In the genomic region with DNA sequence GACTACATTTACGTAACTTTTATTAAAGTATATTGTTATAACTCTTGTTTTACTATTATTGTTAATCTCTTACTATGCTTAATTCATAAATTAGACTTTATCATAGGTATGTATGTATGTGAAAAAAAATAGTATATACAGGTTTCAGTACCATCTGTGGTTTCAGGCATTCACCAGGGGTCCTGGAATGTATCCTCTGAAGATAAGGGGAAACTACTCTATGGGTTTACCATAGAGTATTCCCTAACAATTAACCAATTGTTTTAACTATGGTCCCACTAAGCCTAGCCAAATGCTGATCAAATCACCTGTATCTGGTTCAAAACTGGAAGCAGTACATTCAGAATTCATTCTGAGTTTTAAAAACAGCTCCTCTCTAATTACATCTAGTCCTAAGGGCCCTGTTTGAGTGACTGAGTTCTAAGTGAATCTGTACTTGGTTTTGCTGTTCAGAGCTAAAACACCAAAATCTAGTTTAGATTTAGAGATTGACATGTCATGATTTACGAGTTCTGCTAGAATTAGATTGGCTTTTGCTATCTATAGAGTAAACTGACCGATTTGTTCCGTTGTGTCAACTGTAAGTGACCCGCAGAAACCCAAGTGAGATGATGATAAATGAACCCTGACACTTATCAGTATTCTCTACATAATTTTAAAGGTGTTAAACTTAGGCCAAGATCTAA, we compare ENCODE assay signal across 24 cellular contexts.
DNase-seq lines count a peak whose midpoint lies in the region; ATAC-seq, FAIRE-seq and TF ChIP-seq lines count a peak whose summit lies in the region.
"Had no signal": no experiment of that assay in that cellular context is flagged by ENCODE, and none has a peak within 500 bp of the region (broad histone marks: within the 10 kb centered on the region; RNA-seq: fewer than 3 reads in every experiment).

No MANE protein-coding gene starts in this region.

- no peak overlapping the region for H3K4ac ChIP-seq in mesendoderm (ENCODE audit: low read depth, low read length)

- H2BK15ac ChIP-seq in mesendoderm (replicated peaks; ENCODE audit: low read depth) = no peak overlapping the region

- no peak overlapping the region for H2AFZ ChIP-seq in K562 (ENCODE audit: low read depth, low read length)

- no peak for TF ChIP-seq POLR2A in K562 (conservative IDR thresholded peaks at IDR 0.05)

- DNase-seq in HEK293T (ENCODE audit: extremely low spot score) (no peak), SK-N-DZ (ENCODE audit: low spot score) (peak; percentile 57), K562 (ENCODE audit: extremely low read depth in 1 of 4, low spot score in 3 of 4) (no peak), mesendoderm (peak; percentile 31), AG08396 (ENCODE audit: low spot score) (no peak), foreskin melanocyte (no peak), aorta (no peak), GM10266 (ENCODE audit: extremely low spot score) (no peak)
- DNase-seq: 8988T; BE2C; C1 segment of cervical spinal cord; CD4-positive, alpha-beta memory T cell; CD4-positive, CD25-positive, alpha-beta regulatory T cell; CD8-positive, alpha-beta memory T cell; COR-L47; DMS 273 treated with DMSO at 0.1 percent for 48 hours; DMS153; DMS53; DMS79; DND-41; EL; GDM1 had no signal

- H3K79me2 ChIP-seq in K562 (ENCODE audit: control insufficient read depth, insufficient read depth, low read length) = no peaks in the 10 kb centered on the region
- no peaks in the 10 kb centered on the region for H3K79me2 ChIP-seq in mesendoderm (ENCODE audit: control insufficient read depth, insufficient read depth, low read length)

- H3K23ac ChIP-seq in mesendoderm (ENCODE audit: low read length) = no peak overlapping the region

- no peak overlapping the region for H2BK120ac ChIP-seq in mesendoderm (ENCODE audit: low read depth, low read length)

- H3K27ac ChIP-seq in K562 (ENCODE audit: extremely low read depth, low read depth, low read length) (no peak overlapping the region), mesendoderm (ENCODE audit: low read depth, low read length) (no peak overlapping the region), aorta (ENCODE audit: low read depth in 1 of 2, low read length in 2 of 2) (no peak overlapping the region)
- H3K27ac ChIP-seq: BLaER1 had no signal

- TF ChIP-seq RAD21 in K562 (CRISPR knock-in tag; conservative IDR thresholded peaks at IDR 0.05 in 1 of 2, IDR thresholded peaks at IDR 0.05 in 1 of 2) = no peak

- H4K8ac ChIP-seq in mesendoderm (ENCODE audit: low read depth, low read length) = no peak overlapping the region

- H3K36me3 ChIP-seq in K562 (ENCODE audit: control insufficient read depth, insufficient read depth, low read length) = no peaks in the 10 kb centered on the region
- no peaks in the 10 kb centered on the region for H3K36me3 ChIP-seq in mesendoderm (ENCODE audit: control insufficient read depth, insufficient read depth, low read length)
- H3K36me3 ChIP-seq in aorta (ENCODE audit: control insufficient read depth in 1 of 2, insufficient read depth in 2 of 2, low read length in 1 of 2) = peaks cover 0 to 2% of the 10 kb centered on the region in 2 donors
- H3K36me3 ChIP-seq: BE2C had no signal

- H3K27me3 ChIP-seq in K562 (ENCODE audit: control insufficient read depth in 2 of 2, insufficient read depth in 2 of 2, low read length in 2 of 2) = peaks cover 0 to under 1% of the 10 kb centered on the region in 2 experiments; a peak in 3 of 5 replicates
- no peaks in the 10 kb centered on the region for H3K27me3 ChIP-seq in mesendoderm (ENCODE audit: insufficient read depth, low read length, poor library complexity)
- no peaks in the 10 kb centered on the region for H3K27me3 ChIP-seq in aorta (ENCODE audit: control insufficient read depth in 1 of 2, insufficient read depth in 2 of 2, low read length in 1 of 2)
- H3K27me3 ChIP-seq: BE2C, BLaER1 had no signal

- H4K20me1 ChIP-seq in K562 (replicated peaks; ENCODE audit: control insufficient read depth, insufficient read depth, low read length) = no peaks in the 10 kb centered on the region
- H4K20me1 ChIP-seq: BLaER1 had no signal

- no peak overlapping the region for H2AK5ac ChIP-seq in mesendoderm (ENCODE audit: low read length)

- no peaks in the 10 kb centered on the region for H3K4me1 ChIP-seq in K562 (replicated peaks in 1 of 2; ENCODE audit: control insufficient read depth in 2 of 2, insufficient read depth in 2 of 2, low read length in 2 of 2)
- H3K4me1 ChIP-seq in mesendoderm (ENCODE audit: control insufficient read depth, low read depth, low read length) = no peaks in the 10 kb centered on the region
- H3K4me1 ChIP-seq in aorta (ENCODE audit: control insufficient read depth in 1 of 2, insufficient read depth in 2 of 2, low read length in 2 of 2) = no peaks in the 10 kb centered on the region
- H3K4me1 ChIP-seq: BE2C, BLaER1 had no signal

- H3K9ac ChIP-seq in K562 (ENCODE audit: insufficient read depth in 1 of 2, low read depth in 2 of 2, low read length in 2 of 2) = no peak overlapping the region
- no peak overlapping the region for H3K9ac ChIP-seq in mesendoderm (ENCODE audit: low read length)
- H3K9ac ChIP-seq: BLaER1 had no signal

- H3K4me3 ChIP-seq in K562 (no peak overlapping the region), mesendoderm (ENCODE audit: low read length) (no peak overlapping the region), aorta (ENCODE audit: low read length in 2 of 2) (no peak overlapping the region)
- H3K4me3 ChIP-seq: BLaER1 had no signal

- H3K9me1 ChIP-seq in K562 (ENCODE audit: control insufficient read depth, insufficient read depth, low read length) = no peaks in the 10 kb centered on the region

- FAIRE-seq in K562 (lab: Jason Lieb, UNC) = no peak
- FAIRE-seq: GM12891 had no signal

- TF ChIP-seq CTCF in K562 (IDR thresholded peaks at IDR 0.05 in 2 of 3, conservative IDR thresholded peaks at IDR 0.05 in 1 of 3; ENCODE audit: insufficient read depth in 2 of 3, low read depth in 1 of 3, low read length in 3 of 3) = no peak
- TF ChIP-seq CTCF in GM10266 (IDR thresholded peaks at IDR 0.05; ENCODE audit: control insufficient read depth, insufficient read depth, low read depth, missing control alignments) = no peak

- TF ChIP-seq EP300 in K562 (IDR thresholded peaks at IDR 0.05; ENCODE audit: low read length) = no peak

- intact Hi-C loops in K562 (cut with micrococcal nuclease) = no loop called here
- intact Hi-C loops in aorta (cut with DNase I) = no loop called here

- H2BK5ac ChIP-seq in mesendoderm (ENCODE audit: low read length) = no peak overlapping the region

- WGBS in K562 (ENCODE audit: insufficient coverage, low coverage, missing lambda C conversion rate) = 2% methylated on average over 5 of the region's 5 CpGs
- no CpG with 5 or more reads among the region's 5 CpGs for WGBS in mesendoderm (ENCODE audit: extremely low coverage, insufficient coverage, low lambda C conversion rate)
- WGBS in aorta, 2 donors = 80 to 90% methylated on average over 5 of the region's 5 CpGs

- no TSS peak for BruUV-seq in K562 (replicated peaks; lab: Mats Ljungman, UMichigan)

- H3K9me3 ChIP-seq in K562 (replicated peaks; ENCODE audit: control insufficient read depth, insufficient read depth, low read depth, low read length) (no peaks in the 10 kb centered on the region), aorta (ENCODE audit: control insufficient read depth, low read length) (no peaks in the 10 kb centered on the region)
- H3K9me3 ChIP-seq: BE2C, BLaER1 had no signal

- in situ Hi-C loops in K562 (cut with MboI) = no loop called here

- H3K4me2 ChIP-seq in K562 (ENCODE audit: insufficient read depth, low read length) = no peak overlapping the region
- H3K4me2 ChIP-seq in mesendoderm (ENCODE audit: low read length) = no peak overlapping the region
- H3K4me2 ChIP-seq: BLaER1 had no signal

- no peak overlapping the region for H3K56ac ChIP-seq in mesendoderm (ENCODE audit: low read length)

- POLR2A ChIA-PET in HEK293T (lab: Yijun Ruan, JAX) (no interaction called here), K562 (lab: Yijun Ruan, JAX) (interaction anchor here (0.8 to 1.0 kb wide), 2 partner anchors 11 to 13 kb away, joined by 3 to 4 read pairs; no protein-coding TSS in a partner anchor)

- ATAC-seq in K562 (no peak), aorta (ENCODE audit: low FRiP score) (no peak)

- no peak overlapping the region for H4K5ac ChIP-seq in mesendoderm (ENCODE audit: low read length)

- H3K18ac ChIP-seq in mesendoderm (ENCODE audit: low read length) = no peak overlapping the region

- CTCF ChIA-PET in HEK293T (lab: Yijun Ruan, JAX) = no interaction called here
- CTCF ChIA-PET in K562 (lab: Yijun Ruan, JAX; ENCODE audit: low intra/inter-chr PET ratio) = no interaction called here

- no peaks in the 10 kb centered on the region for H3K79me1 ChIP-seq in mesendoderm (ENCODE audit: low read length)

TF ChIP-seq in HEK293T, 16 proteins besides CTCF, POLR2A, EP300 and RAD21:
- TF ChIP-seq SUZ12 (IDR thresholded peaks at IDR 0.05) = no peak
- TF ChIP-seq, protein P1, sequence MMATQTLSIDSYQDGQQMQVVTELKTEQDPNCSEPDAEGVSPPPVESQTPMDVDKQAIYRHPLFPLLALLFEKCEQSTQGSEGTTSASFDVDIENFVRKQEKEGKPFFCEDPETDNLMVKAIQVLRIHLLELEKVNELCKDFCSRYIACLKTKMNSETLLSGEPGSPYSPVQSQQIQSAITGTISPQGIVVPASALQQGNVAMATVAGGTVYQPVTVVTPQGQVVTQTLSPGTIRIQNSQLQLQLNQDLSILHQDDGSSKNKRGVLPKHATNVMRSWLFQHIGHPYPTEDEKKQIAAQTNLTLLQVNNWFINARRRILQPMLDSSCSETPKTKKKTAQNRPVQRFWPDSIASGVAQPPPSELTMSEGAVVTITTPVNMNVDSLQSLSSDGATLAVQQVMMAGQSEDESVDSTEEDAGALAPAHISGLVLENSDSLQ (IDR thresholded peaks at IDR 0.05) = peak; percentile 58

TF ChIP-seq in K562, 482 proteins besides CTCF, POLR2A, EP300 and RAD21 (continues in another document):
- TF ChIP-seq, protein P2, sequence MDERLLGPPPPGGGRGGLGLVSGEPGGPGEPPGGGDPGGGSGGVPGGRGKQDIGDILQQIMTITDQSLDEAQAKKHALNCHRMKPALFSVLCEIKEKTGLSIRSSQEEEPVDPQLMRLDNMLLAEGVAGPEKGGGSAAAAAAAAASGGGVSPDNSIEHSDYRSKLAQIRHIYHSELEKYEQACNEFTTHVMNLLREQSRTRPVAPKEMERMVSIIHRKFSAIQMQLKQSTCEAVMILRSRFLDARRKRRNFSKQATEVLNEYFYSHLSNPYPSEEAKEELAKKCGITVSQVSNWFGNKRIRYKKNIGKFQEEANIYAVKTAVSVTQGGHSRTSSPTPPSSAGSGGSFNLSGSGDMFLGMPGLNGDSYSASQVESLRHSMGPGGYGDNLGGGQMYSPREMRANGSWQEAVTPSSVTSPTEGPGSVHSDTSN (CRISPR knock-in tag; IDR thresholded peaks at IDR 0.05; ENCODE audit: low read depth) = no peak
- TF ChIP-seq, protein P2 (tag; conservative IDR thresholded peaks at IDR 0.05; ENCODE audit: low read depth) = peak; percentile 72

Comparison
In these comparisons a context has a peak if more than half of its experiments do, and no peak if none do; other contexts are left out.
1. DNase-seq: peak in SK-N-DZ (single experiment) and mesendoderm (single experiment); none in HEK293T (single experiment), K562 (0 of 4), AG08396 (single experiment), foreskin melanocyte (single experiment), aorta (0 of 2) and GM10266 (single experiment).